16 cellular contexts compared by ENCODE assay signal in genomic region chr10:132879408-132880147, GRCh38.
DNase-seq lines count a peak whose midpoint lies in the region; ATAC-seq, FAIRE-seq and TF ChIP-seq lines count a peak whose summit lies in the region.
"Had no signal": no experiment of that assay in that cellular context is flagged by ENCODE, and none has a peak within 500 bp of the region (broad histone marks: within the 10 kb centered on the region; RNA-seq: fewer than 3 reads in every experiment).

No MANE protein-coding gene starts in this region.

- peak overlapping the region; percentile 71 for H3K18ac ChIP-seq in H1 (ENCODE audit: extremely low read depth, low read length)
- H3K18ac ChIP-seq in neuronal stem cell (ENCODE audit: low read length) = peak overlapping the region; percentile 92

- H2BK20ac ChIP-seq in H1 (ENCODE audit: low read length) = peak overlapping the region; percentile 86; the same call in 1 of the 2 replicates

- H3K27ac ChIP-seq in breast epithelium (peak overlapping the region in 1 of 2 donors; percentile 12), mammary epithelial cell (ENCODE audit: insufficient read depth, low read depth, low read length) (no peak overlapping the region), H1 (ENCODE audit: low read depth, low read length) (no peak overlapping the region), neuronal stem cell (replicated peaks; ENCODE audit: low read length) (no peak overlapping the region), uterus (no peak overlapping the region)
- H3K27ac ChIP-seq: prostate gland, RWPE1 had no signal

- H3K4me1 ChIP-seq in breast epithelium (no peaks in the 10 kb centered on the region), mammary epithelial cell (ENCODE audit: insufficient read depth, low read length) (no peaks in the 10 kb centered on the region), H1 (replicated peaks in 1 of 4; ENCODE audit: control insufficient read depth in 3 of 4, insufficient read depth in 4 of 4, low read length in 3 of 4) (peaks cover 0 to 19% (median 8%) of the 10 kb centered on the region in 4 experiments; a peak in 6 of 7 replicates), neuronal stem cell (ENCODE audit: control insufficient read depth in 2 of 2, insufficient read depth in 1 of 2, low read depth in 1 of 2, low read length in 2 of 2) (peaks cover 0 to 5% of the 10 kb centered on the region in 2 donors), uterus (peaks cover 0 to 4% of the 10 kb centered on the region in 2 donors)
- H3K4me1 ChIP-seq: prostate gland had no signal

- TF ChIP-seq CTCF in breast epithelium (IDR thresholded peaks at IDR 0.05) (no peak), mammary epithelial cell (conservative IDR thresholded peaks at IDR 0.05 in 1 of 2, IDR thresholded peaks at IDR 0.05 in 1 of 2; ENCODE audit: extremely low read depth in 1 of 2, insufficient read depth in 1 of 2, low read depth in 1 of 2, low read length in 2 of 2) (no peak), H1 (IDR thresholded peaks at IDR 0.05; ENCODE audit: control extremely low read depth in 1 of 3, insufficient read depth in 1 of 3, low read depth in 1 of 3, low read length in 3 of 3) (no peak), uterus (IDR thresholded peaks at IDR 0.05) (no peak)

- peak in 1 of 2 donors; percentile 49 for DNase-seq in breast epithelium (ENCODE audit: low spot score in 2 of 2)
- DNase-seq in mammary epithelial cell = no peak
- peak in 1 of 2 experiments; percentile 79 for DNase-seq in H1 (ENCODE audit: low read depth in 1 of 2, low spot score in 2 of 2)
- DNase-seq in neuronal stem cell (ENCODE audit: low spot score) = no peak
- DNase-seq in uterus = peak; percentile 4 to 10
- DNase-seq in activated CD4-positive, CD25-positive, alpha-beta regulatory T cell treated with anti-CD3 and anti-CD28 coated beads, Interleukin-2, amount 50 U/mL, for 72 hours = no peak
- DNase-seq in hippocampal formation (lab: John Stamatoyannopoulos, UW) = no peak
- DNase-seq: activated CD8-positive, alpha-beta T cell treated with anti-CD3 and anti-CD28 coated beads, Interleukin-2, amount 10 ng/mL, durations not matched to agents 7 days and 5 days; amygdala; naive B cell; NCI-H1417; stimulated activated naive CD4-positive, alpha-beta T cell had no signal

- no peak overlapping the region for H3K9ac ChIP-seq in mammary epithelial cell (ENCODE audit: insufficient read depth, low read length)
- no peak overlapping the region for H3K9ac ChIP-seq in H1 (replicated peaks in 1 of 4; ENCODE audit: extremely low read depth in 1 of 4, low read depth in 3 of 4, low read length in 3 of 4)
- H3K9ac ChIP-seq in neuronal stem cell (ENCODE audit: low read depth, low read length, poor library complexity) = peak overlapping the region; percentile 74

- H3K36me3 ChIP-seq in breast epithelium = no peaks in the 10 kb centered on the region
- no peaks in the 10 kb centered on the region for H3K36me3 ChIP-seq in mammary epithelial cell (ENCODE audit: insufficient read depth, low read length)
- H3K36me3 ChIP-seq in H1 (ENCODE audit: control insufficient read depth in 2 of 4, insufficient read depth in 4 of 4, low read length in 3 of 4) = no peaks in the 10 kb centered on the region
- no peaks in the 10 kb centered on the region for H3K36me3 ChIP-seq in neuronal stem cell (replicated peaks in 1 of 2; ENCODE audit: control insufficient read depth in 2 of 2, insufficient read depth in 2 of 2, low read length in 2 of 2)
- no peaks in the 10 kb centered on the region for H3K36me3 ChIP-seq in uterus
- H3K36me3 ChIP-seq: prostate gland had no signal

- H3K4me2 ChIP-seq in mammary epithelial cell (ENCODE audit: insufficient read depth, low read depth, low read length) (no peak overlapping the region), H1 (ENCODE audit: insufficient read depth in 1 of 2, low read depth in 2 of 2, low read length in 2 of 2) (peak overlapping the region in 1 of 2 experiments; percentile 3; a peak in 1 of 4 replicates), neuronal stem cell (ENCODE audit: insufficient read depth, low read length, poor library complexity, severe bottlenecking) (no peak overlapping the region)

- H3K79me1 ChIP-seq in H1 (ENCODE audit: low read depth, low read length) (no peaks in the 10 kb centered on the region), neuronal stem cell (ENCODE audit: low read depth, low read length) (peaks cover 4% of the 10 kb centered on the region)

- TF ChIP-seq POLR2A in breast epithelium (IDR thresholded peaks at IDR 0.05) = no peak
- no peak for TF ChIP-seq POLR2A in H1 (IDR thresholded peaks at IDR 0.05; ENCODE audit: control extremely low read depth in 1 of 2, low read depth in 2 of 2, low read length in 2 of 2)
- TF ChIP-seq POLR2A in uterus (IDR thresholded peaks at IDR 0.05) = no peak

- peak overlapping the region in 2 of 3 donors; percentile 3 to 44 for H3K4me3 ChIP-seq in breast epithelium
- H3K4me3 ChIP-seq in mammary epithelial cell (replicated peaks in 1 of 3; ENCODE audit: insufficient read depth in 1 of 3, low read depth in 2 of 3, low read length in 3 of 3) = no peak overlapping the region
- H3K4me3 ChIP-seq in H1 (ENCODE audit: extremely low read depth in 1 of 4, insufficient read depth in 2 of 4, low read depth in 3 of 4, low read length in 4 of 4) = no peak overlapping the region
- H3K4me3 ChIP-seq in neuronal stem cell (ENCODE audit: low read length in 2 of 2) = no peak overlapping the region
- H3K4me3 ChIP-seq in uterus = no peak overlapping the region
- H3K4me3 ChIP-seq: prostate gland had no signal

- no peak for TF ChIP-seq EP300 in H1 (IDR thresholded peaks at IDR 0.05; ENCODE audit: borderline replicate concordance in 1 of 2, low read depth in 2 of 2, low read length in 2 of 2)

- H2BK12ac ChIP-seq in H1 (ENCODE audit: low read depth, low read length) (peak overlapping the region; percentile 96; the same call in 1 of the 2 replicates), neuronal stem cell (ENCODE audit: low read length) (no peak overlapping the region)

- no peak for ATAC-seq in esophagus mucosa
- ATAC-seq: activated CD8-positive, alpha-beta T cell treated with anti-CD3 and anti-CD28 coated beads, Interleukin-2, amount 10 ng/mL, durations not matched to agents 7 days and 5 days; activated T-helper 17 cell treated with anti-CD3 and anti-CD28 coated beads, Interleukin-2, amount 50 U/mL, for 72 hours had no signal

- H2BK120ac ChIP-seq in H1 (replicated peaks; ENCODE audit: low read depth, low read length) (peak overlapping the region; percentile 80), neuronal stem cell (ENCODE audit: low read depth, low read length) (no peak overlapping the region)

- in situ Hi-C loops in mammary epithelial cell (cut with MboI; ENCODE audit: low sequenced_read_pairs in 2 of 2) = no loop called here

- H4K8ac ChIP-seq in H1 (ENCODE audit: extremely low read depth, insufficient read depth, low read length) (peak overlapping the region; percentile 73; the same call in 1 of the 2 replicates), neuronal stem cell (ENCODE audit: low read depth, low read length) (peak overlapping the region; percentile 94)

- peak overlapping the region; percentile 61; the same call in 1 of the 2 replicates for H2BK15ac ChIP-seq in H1 (ENCODE audit: low read length)
- peak overlapping the region; percentile 50 for H2BK15ac ChIP-seq in neuronal stem cell (ENCODE audit: low read length)

- H3K23ac ChIP-seq in H1 (ENCODE audit: insufficient read length) (no peak overlapping the region), neuronal stem cell (ENCODE audit: low read depth, low read length, poor library complexity) (peak overlapping the region; percentile 76)

- peaks cover 0 to 60% of the 10 kb centered on the region in 2 donors for H3K27me3 ChIP-seq in breast epithelium
- no peaks in the 10 kb centered on the region for H3K27me3 ChIP-seq in mammary epithelial cell (ENCODE audit: insufficient read depth, low read length)
- H3K27me3 ChIP-seq in H1 (replicated peaks in 1 of 4; ENCODE audit: control insufficient read depth in 3 of 4, extremely low read depth in 1 of 4, insufficient read depth in 3 of 4, low read length in 3 of 4) = peaks cover 0 to 2% (median 0%) of the 10 kb centered on the region in 4 experiments; a peak in 1 of 7 replicates
- peaks cover 0 to 29% (median 0%) of the 10 kb centered on the region in 3 experiments for H3K27me3 ChIP-seq in neuronal stem cell (ENCODE audit: control insufficient read depth in 3 of 3, insufficient read depth in 3 of 3, low read depth in 1 of 3, low read length in 3 of 3)
- H3K27me3 ChIP-seq in uterus = peaks cover 0 to 6% of the 10 kb centered on the region in 2 donors

- peak overlapping the region; percentile 99 for H4K91ac ChIP-seq in H1 (replicated peaks; ENCODE audit: insufficient read length, low read length)
- peak overlapping the region; percentile 86 for H4K91ac ChIP-seq in neuronal stem cell (ENCODE audit: low read depth, low read length, poor library complexity)

- H4K20me1 ChIP-seq in mammary epithelial cell (ENCODE audit: insufficient read depth, low read length) = no peaks in the 10 kb centered on the region
- H4K20me1 ChIP-seq in H1 (replicated peaks in 1 of 2; ENCODE audit: control insufficient read depth in 1 of 2, insufficient read depth in 2 of 2, low read length in 2 of 2) = no peaks in the 10 kb centered on the region

- TF ChIP-seq RAD21 in H1 (IDR thresholded peaks at IDR 0.05 in 1 of 2, conservative IDR thresholded peaks at IDR 0.05 in 1 of 2; ENCODE audit: low read depth in 2 of 2, low read length in 2 of 2) = no peak

- FAIRE-seq in H1 (lab: Jason Lieb, UNC) = no peak

- H3K79me2 ChIP-seq in mammary epithelial cell (ENCODE audit: insufficient read depth, low read length) = no peaks in the 10 kb centered on the region
- H3K79me2 ChIP-seq in H1 (ENCODE audit: control insufficient read depth in 1 of 2, insufficient read depth in 2 of 2, low read length in 2 of 2) = no peaks in the 10 kb centered on the region

- H2AFZ ChIP-seq in mammary epithelial cell (ENCODE audit: low read depth, low read length) (no peak overlapping the region), H1 (ENCODE audit: low read length) (peak overlapping the region; percentile 42), neuronal stem cell (ENCODE audit: low read length) (peak overlapping the region; percentile 29)

- CTCF ChIA-PET in mammary epithelial cell (lab: Charles Lee; ENCODE audit: low non-redundant PET) (no interaction called here), H1 (lab: Charles Lee; ENCODE audit: partially characterized antibody) (interaction anchor here (1.0 to 2.7 kb wide), 2 partner anchors 19 to 25 kb away, joined by 6 to 7 read pairs; no protein-coding TSS in a partner anchor)

- WGBS in mammary epithelial cell (ENCODE audit: low coverage, missing lambda C conversion rate) = 13% methylated on average over 18 of the region's 38 CpGs
- 83% methylated on average over 21 of the region's 38 CpGs; no CpG with 5 or more reads in 1 of the 2 experiments for WGBS in H1 (ENCODE audit: extremely low coverage in 1 of 2, insufficient coverage in 1 of 2, insufficient read length in 1 of 2, insufficient replicate concordance in 2 of 2, low coverage in 1 of 2, low lambda C conversion rate in 2 of 2, missing lambda C conversion rate in 1 of 2), 2 experiments
- no CpG with 5 or more reads among the region's 38 CpGs for WGBS in neuronal stem cell (ENCODE audit: extremely low coverage in 2 of 2, insufficient read length in 2 of 2, insufficient replicate concordance in 1 of 2), 2 donors

- H3K56ac ChIP-seq in H1 (replicated peaks; ENCODE audit: insufficient read length, low read depth, low read length) = no peak overlapping the region

- dilution Hi-C loops in mammary epithelial cell (cut with HindIII; ENCODE audit: low sequenced_read_pairs) = loop anchor here (5.0 kb wide), 1 partner anchor 72 kb away; no protein-coding TSS in a partner anchor

- POLR2A ChIA-PET in H1 (lab: Charles Lee; ENCODE audit: partially characterized antibody) = no interaction called here

- H3K4ac ChIP-seq in H1 (replicated peaks; ENCODE audit: insufficient read length, low read depth, low read length) = no peak overlapping the region
- H3K4ac ChIP-seq in neuronal stem cell (ENCODE audit: low read length) = no peak overlapping the region

- no peaks in the 10 kb centered on the region for H3K9me3 ChIP-seq in breast epithelium
- peaks cover 5% of the 10 kb centered on the region for H3K9me3 ChIP-seq in mammary epithelial cell (replicated peaks; ENCODE audit: insufficient read depth, low read length)
- H3K9me3 ChIP-seq in H1 (ENCODE audit: insufficient read depth in 2 of 2, low read depth in 1 of 2, low read length in 1 of 2) = no peaks in the 10 kb centered on the region
- peaks cover 3 to 8% of the 10 kb centered on the region in 2 donors for H3K9me3 ChIP-seq in neuronal stem cell (replicated peaks in 1 of 2; ENCODE audit: control insufficient read depth in 2 of 2, insufficient read depth in 1 of 2, low read depth in 1 of 2, low read length in 2 of 2)
- H3K9me3 ChIP-seq in uterus = no peaks in the 10 kb centered on the region
- H3K9me3 ChIP-seq: prostate gland had no signal

- H2AK5ac ChIP-seq in H1 (ENCODE audit: low read depth, low read length) (peak overlapping the region; percentile 82; the same call in 1 of the 2 replicates), neuronal stem cell (ENCODE audit: low read depth, low read length) (peak overlapping the region; percentile 91)

- peak overlapping the region; percentile 83; the same call in 1 of the 2 replicates for H2BK5ac ChIP-seq in H1 (ENCODE audit: low read depth, low read length)
- H2BK5ac ChIP-seq in neuronal stem cell (ENCODE audit: low read length) = no peak overlapping the region

- no peak overlapping the region for H3K14ac ChIP-seq in H1 (ENCODE audit: insufficient read length)
- H3K14ac ChIP-seq in neuronal stem cell (ENCODE audit: low read length) = peak overlapping the region; percentile 83

- no TSS peak for BruUV-seq in mammary epithelial cell (replicated peaks; lab: Mats Ljungman, UMichigan)

- peak overlapping the region; percentile 47 for H4K5ac ChIP-seq in H1 (ENCODE audit: insufficient read length, low read depth, low read length)

- H3K23me2 ChIP-seq in H1 (ENCODE audit: low read depth, low read length) = peaks cover 8% of the 10 kb centered on the region; the same call in 1 of the 2 replicates

- intact Hi-C loops in breast epithelium (cut with DNase I; ENCODE audit: low total_unique reads) (no loop called here), mammary epithelial cell (cut with micrococcal nuclease) (no loop called here), uterus (cut with DNase I; ENCODE audit: low total_unique reads) (no loop called here)

Comparison
In these comparisons a context has a peak if more than half of its experiments do, and no peak if none do; other contexts are left out.
1. H3K4me3 ChIP-seq: peak in breast epithelium (2 of 3); none in mammary epithelial cell (0 of 3), H1 (0 of 4), neuronal stem cell (0 of 2) and uterus (0 of 2).
2. DNase-seq: peak in uterus (2 of 2); none in mammary epithelial cell (single experiment), neuronal stem cell (single experiment), activated CD4-positive, CD25-positive, alpha-beta regulatory T cell treated with anti-CD3 and anti-CD28 coated beads, Interleukin-2, amount 50 U/mL, for 72 hours (single experiment) and hippocampal formation (0 of 2).